ENCODE assay signal across 8 cellular contexts in the genomic region with DNA sequence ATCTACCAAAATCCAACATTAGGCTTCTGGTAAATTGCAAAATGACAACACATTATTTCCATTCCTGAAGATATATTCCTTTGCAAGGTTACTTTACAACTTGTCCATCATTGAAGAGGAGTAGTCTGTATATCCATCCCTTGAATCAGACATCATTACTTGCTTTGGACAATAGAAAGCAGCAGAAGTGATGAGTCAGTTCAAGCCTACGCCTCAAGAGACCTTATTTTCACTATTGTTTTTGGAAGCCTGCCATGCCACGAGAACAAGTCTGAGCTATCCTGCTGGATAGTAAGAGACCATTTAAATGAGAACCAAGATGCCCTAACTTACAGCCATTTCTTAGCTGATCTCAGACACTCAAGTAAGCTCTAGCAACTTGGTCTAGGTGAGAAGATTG.
A peak's percentile ranks its signal among the peaks of the same experiment; 100 is the strongest.
DNase-seq lines count a peak whose midpoint lies in the region; ATAC-seq and TF ChIP-seq lines count a peak whose summit lies in the region.

No MANE protein-coding gene starts in this region.

- H3K4me3 ChIP-seq in foreskin fibroblast (ENCODE audit: low read depth in 1 of 2, low read length in 2 of 2), result no peak overlapping the region
- H3K4me3 ChIP-seq in tibial artery, result no peak overlapping the region

- H3K9me3 ChIP-seq in tibial artery, result no peaks in the 10 kb centered on the region

- intact Hi-C loops in tibial artery (cut with DNase I; ENCODE audit: low total_unique reads), result no loop called here

- DNase-seq in ELR (ENCODE audit: low read depth) (peak; percentile 76), NCI-H345 (lab: John Stamatoyannopoulos, UW) (peak; percentile 60), foreskin fibroblast (peak; percentile 83 to 92), tibial artery (no peak), NCI-H1436 treated with DMSO at 0.1 percent for 48 hours (lab: John Stamatoyannopoulos, UW) (no peak), inferior parietal cortex (ENCODE audit: extremely low spot score) (no peak)
- no peak for DNase-seq in stimulated activated CD4-positive, alpha-beta T cell treated with anti-CD3 and anti-CD28 coated beads, Interleukin-1b, Interleukin-23, amount 100 ng/mL, for 48 hours

- TF ChIP-seq CTCF in foreskin fibroblast (IDR thresholded peaks at IDR 0.05; ENCODE audit: low read depth, low read length) (no peak), tibial artery (IDR thresholded peaks at IDR 0.05) (no peak)

- no peak overlapping the region for H3K27ac ChIP-seq in tibial artery

- H3K4me1 ChIP-seq in tibial artery, result peaks cover 0 to 17% (median 3%) of the 10 kb centered on the region in 4 donors

- no peaks in the 10 kb centered on the region for H3K27me3 ChIP-seq in tibial artery

- H3K36me3 ChIP-seq in tibial artery, result no peaks in the 10 kb centered on the region

- peak; percentile 92 for ATAC-seq in HG02623 (IDR thresholded peaks at IDR 0.05; ENCODE audit: unreplicated experiment)

Comparison
In these comparisons a context has a peak if more than half of its experiments do, and no peak if none do; other contexts are left out.
1. DNase-seq: peak in ELR (single experiment), NCI-H345 (single experiment) and foreskin fibroblast (2 of 2); none in tibial artery (0 of 2), NCI-H1436 treated with DMSO at 0.1 percent for 48 hours (single experiment), inferior parietal cortex (single experiment) and stimulated activated CD4-positive, alpha-beta T cell treated with anti-CD3 and anti-CD28 coated beads, Interleukin-1b, Interleukin-23, amount 100 ng/mL, for 48 hours (single experiment).